8 cellular contexts compared by ENCODE assay signal in the genomic region with DNA sequence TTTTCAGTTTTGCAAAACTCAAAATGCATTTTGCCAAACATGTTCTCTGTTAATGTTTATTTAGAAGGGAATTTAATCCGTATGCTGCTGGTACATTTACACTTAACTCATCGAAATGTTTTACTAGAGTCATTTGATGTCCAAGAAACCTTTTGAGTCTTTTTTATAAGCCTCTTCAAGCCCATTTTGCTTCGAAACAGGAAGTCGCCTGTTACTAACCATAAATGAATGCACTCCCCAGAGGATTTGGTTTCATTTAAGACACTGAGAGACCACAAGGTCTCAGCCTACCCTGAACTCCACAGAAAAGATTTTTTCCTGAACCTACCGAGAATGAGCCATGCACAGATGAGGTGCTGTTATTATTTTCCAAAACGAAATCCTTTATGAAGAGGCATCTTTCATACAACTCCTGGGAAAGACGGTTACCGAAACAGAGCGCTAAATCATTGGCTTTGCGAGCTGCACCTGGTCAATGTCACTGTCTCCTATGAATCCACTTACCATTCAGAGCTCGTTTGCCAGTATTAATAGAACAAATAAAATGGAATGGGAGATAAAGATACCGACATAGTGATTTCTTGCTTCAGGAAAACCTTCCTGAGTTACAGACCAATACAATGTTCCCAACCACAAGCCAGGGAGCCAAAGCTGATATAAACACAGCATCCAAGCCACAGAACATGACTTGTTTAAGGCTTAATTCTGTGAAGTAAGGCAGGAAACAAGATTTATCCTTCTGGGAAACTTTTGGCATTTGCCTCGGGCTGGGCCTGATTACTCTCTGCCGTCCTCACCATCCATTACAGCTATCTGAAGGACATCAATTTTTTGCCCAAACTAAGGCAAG.
DNase-seq lines count a peak whose midpoint lies in the region; ATAC-seq, FAIRE-seq and TF ChIP-seq lines count a peak whose summit lies in the region.

No MANE protein-coding gene starts in this region.

- H4K20me1 ChIP-seq in GM12878 (ENCODE audit: control insufficient read depth, insufficient read depth), result no peaks in the 10 kb centered on the region

- CTCF ChIA-PET in GM12878 (lab: Yijun Ruan, JAX), result no interaction called here

- no peaks in the 10 kb centered on the region for H3K4me1 Mint-ChIP-seq in endothelial cell (ENCODE audit: unreplicated experiment)

- H3K36me3 ChIP-seq in GM12878 (ENCODE audit: control insufficient read depth in 2 of 2, insufficient read depth in 2 of 2, low read length in 1 of 2) (no peaks in the 10 kb centered on the region), ovary (no peaks in the 10 kb centered on the region), thyroid gland (no peaks in the 10 kb centered on the region)

- no peaks in the 10 kb centered on the region for H3K27me3 Mint-ChIP-seq in endothelial cell (ENCODE audit: unreplicated experiment)

- TF ChIP-seq CTCF in GM12878 (IDR thresholded peaks at IDR 0.05 in 2 of 3, conservative IDR thresholded peaks at IDR 0.05 in 1 of 3; ENCODE audit: control insufficient read depth in 2 of 3, extremely low read depth in 1 of 3, insufficient read depth in 1 of 3, low read depth in 3 of 3, low read length in 3 of 3) (no peak), ovary (IDR thresholded peaks at IDR 0.05) (no peak), endothelial cell (IDR thresholded peaks at IDR 0.05; ENCODE audit: unreplicated experiment) (no peak), thyroid gland (IDR thresholded peaks at IDR 0.05) (no peak)

- no peaks in the 10 kb centered on the region for H3K79me2 ChIP-seq in GM12878 (ENCODE audit: control insufficient read depth, insufficient read depth, low read length)

- H3K4me1 ChIP-seq in GM12878 (ENCODE audit: control insufficient read depth, insufficient read depth, low read length) (no peaks in the 10 kb centered on the region; the same call in 1 of the 2 replicates), ovary (ENCODE audit: insufficient read depth) (no peaks in the 10 kb centered on the region), thyroid gland (peaks cover 5 to 6% of the 10 kb centered on the region in 2 donors)

- BruUV-seq in GM12878 (replicated peaks; lab: Mats Ljungman, UMichigan), result no TSS peak

- H3K27me3 ChIP-seq in GM12878 (replicated peaks in 1 of 2; ENCODE audit: control insufficient read depth in 2 of 2, insufficient read depth in 2 of 2, low read length in 1 of 2) (no peaks in the 10 kb centered on the region), ovary (no peaks in the 10 kb centered on the region), thyroid gland (no peaks in the 10 kb centered on the region)

- WGBS in GM12878 (ENCODE audit: insufficient coverage, insufficient replicate concordance, low lambda C conversion rate, missing lambda C conversion rate), result 43% methylated on average over 14 of the region's 14 CpGs
- WGBS in ovary, 3 donors, result 29 to 45% (median 44%) methylated on average over 14 of the region's 14 CpGs
- WGBS in thyroid gland, 2 donors, result 57 to 60% methylated on average over 14 of the region's 14 CpGs

- POLR2A ChIA-PET in GM12878 (lab: Charles Lee), result no interaction called here

- DNase-seq in Right ventricle myocardium inferior (ENCODE audit: missing footprints) (no peak), cardiac septum (ENCODE audit: low spot score) (no peak), GM12878 (ENCODE audit: low read depth, low spot score) (no peak), ovary (no peak), endothelial cell (ENCODE audit: low spot score) (no peak), thyroid gland (no peak)
- DNase-seq in activated CD4-positive, alpha-beta T cell treated with anti-CD3 and anti-CD28 coated beads, Interleukin-2, amount 50 U/mL, for 1 hour, result no peak

- no peak for TF ChIP-seq EP300 in GM12878 (IDR thresholded peaks at IDR 0.05; ENCODE audit: borderline replicate concordance in 1 of 2, control insufficient read depth in 1 of 2, low read depth in 2 of 2, low read length in 2 of 2)
- TF ChIP-seq EP300 in ovary (IDR thresholded peaks at IDR 0.05), result no peak

- SMC1A ChIA-PET in GM12878 (lab: Charles Lee; ENCODE audit: uncharacterized antibody, unreplicated experiment), result no interaction called here

- no peak overlapping the region for H3K4me2 ChIP-seq in GM12878 (ENCODE audit: control insufficient read depth, insufficient read depth)

- no peaks in the 10 kb centered on the region for H3K9me3 Mint-ChIP-seq in endothelial cell (ENCODE audit: unreplicated experiment)

- TF ChIP-seq POLR2A in GM12878 (IDR thresholded peaks at IDR 0.05; ENCODE audit: low read depth, low read length) (no peak), ovary (IDR thresholded peaks at IDR 0.05) (no peak), thyroid gland (IDR thresholded peaks at IDR 0.05) (no peak)

- no peaks in the 10 kb centered on the region for H3K9me3 ChIP-seq in GM12878 (replicated peaks; ENCODE audit: control insufficient read depth, insufficient read depth, low read length)
- H3K9me3 ChIP-seq in ovary, result no peaks in the 10 kb centered on the region
- no peaks in the 10 kb centered on the region for H3K9me3 ChIP-seq in thyroid gland

- no peak for TF ChIP-seq RAD21 in GM12878 (IDR thresholded peaks at IDR 0.05; ENCODE audit: insufficient read depth, low read depth, low read length)

- ATAC-seq in Right ventricle myocardium inferior (peak; percentile 59), HG03521 (IDR thresholded peaks at IDR 0.05; ENCODE audit: unreplicated experiment) (peak; percentile 91), GM12878 (peak; percentile 90)

- H3K27ac ChIP-seq in GM12878 (ENCODE audit: control insufficient read depth, insufficient read depth) (no peak overlapping the region), ovary (no peak overlapping the region), thyroid gland (peak overlapping the region in 1 of 3 donors; percentile 28)

- no peak overlapping the region for H3K9ac ChIP-seq in GM12878 (ENCODE audit: control insufficient read depth, insufficient read depth, low read length)

- no peak overlapping the region for H3K4me3 Mint-ChIP-seq in endothelial cell (ENCODE audit: unreplicated experiment)

- H3K36me3 Mint-ChIP-seq in endothelial cell (ENCODE audit: low read depth, unreplicated experiment), result no peaks in the 10 kb centered on the region

- in situ Hi-C loops in GM12878 (cut with MboI), result no loop called here

- no peak overlapping the region for H3K27ac Mint-ChIP-seq in endothelial cell (ENCODE audit: unreplicated experiment)

- H3K4me3 ChIP-seq in GM12878, result no peak overlapping the region
- H3K4me3 ChIP-seq in ovary, result peak overlapping the region; percentile 13
- H3K4me3 ChIP-seq in thyroid gland (replicated peaks in 1 of 3), result no peak overlapping the region

- intact Hi-C loops in Right ventricle myocardium inferior (cut with DNase I), result loop anchor here (10.0 kb wide), 1 partner anchor 452 kb away; no protein-coding TSS in a partner anchor
- intact Hi-C loops in cardiac septum (cut with DNase I), result loop anchor here (10.0 kb wide), 2 partner anchors 222 to 452 kb away; no protein-coding TSS in a partner anchor
- intact Hi-C loops in GM12878 (cut with micrococcal nuclease; ENCODE audit: unreplicated experiment), result no loop called here
- intact Hi-C loops in ovary (cut with DNase I), result no loop called here
- intact Hi-C loops in thyroid gland (cut with DNase I), result no loop called here

- no peak overlapping the region for H2AFZ ChIP-seq in GM12878 (ENCODE audit: control insufficient read depth, low read depth, low read length)

- RAD21 ChIA-PET in GM12878 (lab: Charles Lee; ENCODE audit: unreplicated experiment), result no interaction called here

- no peak for FAIRE-seq in GM12878 (lab: Jason Lieb, UNC)

TF ChIP-seq in GM12878, 131 proteins besides CTCF, POLR2A, EP300 and RAD21:
- TF ChIP-seq SPI1 (IDR thresholded peaks at IDR 0.05; ENCODE audit: borderline replicate concordance, insufficient read depth, low read depth, low read length) (peak; percentile 68; the same call in 1 of the 2 replicates), YY1 (IDR thresholded peaks at IDR 0.05; ENCODE audit: low read depth, low read length) (no peak), MEF2B (IDR thresholded peaks at IDR 0.05; ENCODE audit: partially characterized antibody, poor library complexity, severe bottlenecking) (peak; percentile 82), NR2F1 (conservative IDR thresholded peaks at IDR 0.05) (0 out of 2 replicates have a peak, but pooled peaks have one; percentile 15), RUNX3 (IDR thresholded peaks at IDR 0.05; ENCODE audit: low read length) (peak; percentile 53; the same call in 1 of the 2 replicates), SRF (IDR thresholded peaks at IDR 0.05; ENCODE audit: low read depth in 2 of 2, low read length in 2 of 2) (peak in 1 of 2 experiments; percentile 32; a peak in 1 of 4 replicates)
- TF ChIP-seq, protein P1, sequence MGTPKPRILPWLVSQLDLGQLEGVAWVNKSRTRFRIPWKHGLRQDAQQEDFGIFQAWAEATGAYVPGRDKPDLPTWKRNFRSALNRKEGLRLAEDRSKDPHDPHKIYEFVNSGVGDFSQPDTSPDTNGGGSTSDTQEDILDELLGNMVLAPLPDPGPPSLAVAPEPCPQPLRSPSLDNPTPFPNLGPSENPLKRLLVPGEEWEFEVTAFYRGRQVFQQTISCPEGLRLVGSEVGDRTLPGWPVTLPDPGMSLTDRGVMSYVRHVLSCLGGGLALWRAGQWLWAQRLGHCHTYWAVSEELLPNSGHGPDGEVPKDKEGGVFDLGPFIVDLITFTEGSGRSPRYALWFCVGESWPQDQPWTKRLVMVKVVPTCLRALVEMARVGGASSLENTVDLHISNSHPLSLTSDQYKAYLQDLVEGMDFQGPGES (IDR thresholded peaks at IDR 0.05), result no peak
- TF ChIP-seq, protein P2, sequence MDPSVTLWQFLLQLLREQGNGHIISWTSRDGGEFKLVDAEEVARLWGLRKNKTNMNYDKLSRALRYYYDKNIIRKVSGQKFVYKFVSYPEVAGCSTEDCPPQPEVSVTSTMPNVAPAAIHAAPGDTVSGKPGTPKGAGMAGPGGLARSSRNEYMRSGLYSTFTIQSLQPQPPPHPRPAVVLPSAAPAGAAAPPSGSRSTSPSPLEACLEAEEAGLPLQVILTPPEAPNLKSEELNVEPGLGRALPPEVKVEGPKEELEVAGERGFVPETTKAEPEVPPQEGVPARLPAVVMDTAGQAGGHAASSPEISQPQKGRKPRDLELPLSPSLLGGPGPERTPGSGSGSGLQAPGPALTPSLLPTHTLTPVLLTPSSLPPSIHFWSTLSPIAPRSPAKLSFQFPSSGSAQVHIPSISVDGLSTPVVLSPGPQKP (IDR thresholded peaks at IDR 0.05; ENCODE audit: low read depth, low read length), result peak; percentile 36; the same call in 1 of the 2 replicates

Comparison
In these comparisons a context has a peak if more than half of its experiments do, and no peak if none do; other contexts are left out.
1. intact Hi-C loops: an anchor here in Right ventricle myocardium inferior (10.0 kb wide) and cardiac septum (10.0 kb wide); none called in GM12878, ovary and thyroid gland.